Comparison of ENCODE assay signal across 1 cellular context in genomic region chr16:56869513-56870270, GRCh38.
TF ChIP-seq lines count a peak whose summit lies in the region.

No MANE protein-coding gene starts in this region.

TF ChIP-seq in HepG2, 621 proteins besides CTCF, POLR2A, EP300 and RAD21 (continued from another document and continues in another):
- no peak for TF ChIP-seq ZBTB2 (CRISPR knock-in tag; IDR thresholded peaks at IDR 0.05; ENCODE audit: low read depth)
- no peak for TF ChIP-seq ZNF280B (CRISPR knock-in tag; IDR thresholded peaks at IDR 0.05; ENCODE audit: borderline replicate concordance)
- no peak for TF ChIP-seq DR1 (CRISPR knock-in tag; IDR thresholded peaks at IDR 0.05)
- peak; percentile 56; the same call in 1 of the 2 replicates for TF ChIP-seq FOXM1 (CRISPR knock-in tag; IDR thresholded peaks at IDR 0.05)
- no peak for TF ChIP-seq DMTF1 (CRISPR knock-in tag; IDR thresholded peaks at IDR 0.05)
- no peak for TF ChIP-seq TRIM22 (IDR thresholded peaks at IDR 0.05)
- no peak for TF ChIP-seq ZNF512B (CRISPR knock-in tag; IDR thresholded peaks at IDR 0.05; ENCODE audit: borderline replicate concordance)
- no peak for TF ChIP-seq ZIK1 (CRISPR knock-in tag; IDR thresholded peaks at IDR 0.05; ENCODE audit: borderline replicate concordance, low read depth)
- TF ChIP-seq RBFOX2 (IDR thresholded peaks at IDR 0.05; ENCODE audit: low read depth, low read length): no peak
- TF ChIP-seq ZNF337 (CRISPR knock-in tag; IDR thresholded peaks at IDR 0.05; ENCODE audit: borderline replicate concordance, low read depth): no peak
- no peak for TF ChIP-seq ZUFSP (CRISPR knock-in tag; IDR thresholded peaks at IDR 0.05; ENCODE audit: borderline replicate concordance)
- TF ChIP-seq KDM6A (CRISPR knock-in tag; IDR thresholded peaks at IDR 0.05; ENCODE audit: low read depth): no peak
- TF ChIP-seq HNRNPL (IDR thresholded peaks at IDR 0.05; ENCODE audit: low read depth, low read length): no peak
- TF ChIP-seq PITX1 (CRISPR knock-in tag; IDR thresholded peaks at IDR 0.05): no peak
- 0 out of 2 replicates have a peak, but pooled peaks have one; percentile 28 for TF ChIP-seq MIER2 (CRISPR knock-in tag; IDR thresholded peaks at IDR 0.05)
- no peak for TF ChIP-seq POGK (CRISPR knock-in tag; conservative IDR thresholded peaks at IDR 0.05)
- TF ChIP-seq NKX3-1 (CRISPR knock-in tag; IDR thresholded peaks at IDR 0.05): no peak
- TF ChIP-seq ISL2 (CRISPR knock-in tag; IDR thresholded peaks at IDR 0.05): no peak
- no peak for TF ChIP-seq ZNF33A (CRISPR knock-in tag; IDR thresholded peaks at IDR 0.05; ENCODE audit: borderline replicate concordance)
- TF ChIP-seq ZNF382 (CRISPR knock-in tag; IDR thresholded peaks at IDR 0.05; ENCODE audit: borderline replicate concordance): no peak
- no peak for TF ChIP-seq ZNF496 (CRISPR knock-in tag; IDR thresholded peaks at IDR 0.05; ENCODE audit: insufficient replicate concordance)
- TF ChIP-seq ZNF784 (CRISPR knock-in tag; IDR thresholded peaks at IDR 0.05; ENCODE audit: borderline replicate concordance): 0 out of 2 replicates have a peak, but pooled peaks have one; percentile 48
- peak; percentile 49; the same call in 1 of the 2 replicates for TF ChIP-seq ELF3 (CRISPR knock-in tag; IDR thresholded peaks at IDR 0.05)
- TF ChIP-seq ZNF281 (CRISPR knock-in tag; IDR thresholded peaks at IDR 0.05; ENCODE audit: borderline replicate concordance): no peak
- TF ChIP-seq ZBTB7A (CRISPR knock-in tag; IDR thresholded peaks at IDR 0.05): no peak
- no peak for TF ChIP-seq ZNF891 (CRISPR knock-in tag; IDR thresholded peaks at IDR 0.05)
- no peak for TF ChIP-seq ATM (IDR thresholded peaks at IDR 0.05; ENCODE audit: borderline replicate concordance)
- no peak for TF ChIP-seq ZNF850 (CRISPR knock-in tag; conservative IDR thresholded peaks at IDR 0.05)
- TF ChIP-seq NFKB2 (CRISPR knock-in tag; IDR thresholded peaks at IDR 0.05; ENCODE audit: borderline replicate concordance): peak; percentile 83; the same call in 1 of the 2 replicates
- TF ChIP-seq FOXA1 (IDR thresholded peaks at IDR 0.05): no peak
- no peak for TF ChIP-seq FOXA1 (CRISPR knock-in tag; IDR thresholded peaks at IDR 0.05)
- TF ChIP-seq ZNF335 (CRISPR knock-in tag; IDR thresholded peaks at IDR 0.05): no peak
- TF ChIP-seq DMAP1 (CRISPR knock-in tag; IDR thresholded peaks at IDR 0.05): no peak
- TF ChIP-seq TEAD2 (CRISPR knock-in tag; IDR thresholded peaks at IDR 0.05): 0 out of 2 replicates have a peak, but pooled peaks have one; percentile 35
- TF ChIP-seq ZFYVE20 (CRISPR knock-in tag; IDR thresholded peaks at IDR 0.05; ENCODE audit: borderline replicate concordance, low read depth): no peak
- TF ChIP-seq TOPORS (CRISPR knock-in tag; IDR thresholded peaks at IDR 0.05): no peak
- TF ChIP-seq NFIB (CRISPR knock-in tag; IDR thresholded peaks at IDR 0.05; ENCODE audit: borderline replicate concordance): no peak
- TF ChIP-seq HNF4G (IDR thresholded peaks at IDR 0.05; ENCODE audit: borderline replicate concordance, low read depth, low read length): no peak
- no peak for TF ChIP-seq HNF4G (CRISPR knock-in tag; IDR thresholded peaks at IDR 0.05; ENCODE audit: borderline replicate concordance, low read depth)
- no peak for TF ChIP-seq TBX2 (CRISPR knock-in tag; IDR thresholded peaks at IDR 0.05; ENCODE audit: borderline replicate concordance)
- TF ChIP-seq IKZF5 (CRISPR knock-in tag; IDR thresholded peaks at IDR 0.05): 0 out of 2 replicates have a peak, but pooled peaks have one; percentile 61
- no peak for TF ChIP-seq CSRNP1 (CRISPR knock-in tag; IDR thresholded peaks at IDR 0.05)
- TF ChIP-seq SIN3A (IDR thresholded peaks at IDR 0.05; ENCODE audit: borderline replicate concordance, low read depth, low read length): no peak
